ENCODE assay signal across 8 cellular contexts in genomic region chr2:233252227-233252626, GRCh38. TPM values are rescaled to one million over a fixed set of nuclear protein-coding genes. Genes with fewer than 3 reads are reported as not detected.
DNase-seq lines count a peak whose midpoint lies in the region; ATAC-seq, FAIRE-seq and TF ChIP-seq lines count a peak whose summit lies in the region.

No MANE protein-coding gene starts in this region.

- no peak overlapping the region for H3K18ac ChIP-seq in mesendoderm (ENCODE audit: low read length)

- TF ChIP-seq POLR2A in A549 (IDR thresholded peaks at IDR 0.05; ENCODE audit: low read length) (no peak), body of pancreas (IDR thresholded peaks at IDR 0.05) (no peak)

- peak overlapping the region; percentile 94 for H3K9ac ChIP-seq in mesendoderm (ENCODE audit: low read length)

- TF ChIP-seq RAD21 in A549 (conservative IDR thresholded peaks at IDR 0.05 in 1 of 2, IDR thresholded peaks at IDR 0.05 in 1 of 2): no peak

- H2AK5ac ChIP-seq in mesendoderm (ENCODE audit: low read length): no peak overlapping the region

- H3K27me3 ChIP-seq in body of pancreas: no peaks in the 10 kb centered on the region
- no peaks in the 10 kb centered on the region for H3K27me3 ChIP-seq in mesendoderm (ENCODE audit: insufficient read depth, low read length, poor library complexity)

- H3K4ac ChIP-seq in mesendoderm (ENCODE audit: low read depth, low read length): no peak overlapping the region

- no peak overlapping the region for H2BK5ac ChIP-seq in mesendoderm (ENCODE audit: low read length)

- H3K4me2 ChIP-seq in A549 (peak overlapping the region; percentile 85), mesendoderm (ENCODE audit: low read length) (peak overlapping the region; percentile 70)

- H4K8ac ChIP-seq in mesendoderm (ENCODE audit: low read depth, low read length): no peak overlapping the region

- no peak overlapping the region for H4K5ac ChIP-seq in mesendoderm (ENCODE audit: low read length)

- ATAC-seq in A549: peak in 1 of 2 experiments; percentile 4; a peak in 1 of 6 replicates
- peak; percentile 2 for ATAC-seq in HG02852 (IDR thresholded peaks at IDR 0.05; ENCODE audit: unreplicated experiment)
- ATAC-seq in body of pancreas: no peak
- no peak for ATAC-seq in GM21423 (IDR thresholded peaks at IDR 0.05; ENCODE audit: unreplicated experiment)

- POLR2A ChIA-PET in A549 (lab: Yijun Ruan, JAX): no interaction called here

- no peak overlapping the region for H3K23ac ChIP-seq in mesendoderm (ENCODE audit: low read length)

- H3K36me3 ChIP-seq in body of pancreas (replicated peaks in 1 of 2; ENCODE audit: insufficient read depth in 1 of 2, low read depth in 2 of 2) (peaks cover 0 to 2% of the 10 kb centered on the region in 2 donors), mesendoderm (ENCODE audit: control insufficient read depth, insufficient read depth, low read length) (no peaks in the 10 kb centered on the region)

- no peak for TF ChIP-seq CTCF in A549 (IDR thresholded peaks at IDR 0.05)
- TF ChIP-seq CTCF in body of pancreas (IDR thresholded peaks at IDR 0.05): no peak

- WGBS in A549 (ENCODE audit: missing lambda C conversion rate): 4% methylated on average over 18 of the region's 18 CpGs
- 1% methylated on average over 18 of the region's 18 CpGs for WGBS in body of pancreas, 2 donors
- no CpG with 5 or more reads among the region's 18 CpGs for WGBS in mesendoderm (ENCODE audit: extremely low coverage, insufficient coverage, low lambda C conversion rate)

- H3K79me2 ChIP-seq in mesendoderm (ENCODE audit: control insufficient read depth, insufficient read depth, low read length): peaks cover 26% of the 10 kb centered on the region

- TF ChIP-seq EP300 in A549 (IDR thresholded peaks at IDR 0.05): no peak

- CTCF ChIA-PET in A549 (lab: Yijun Ruan, JAX): interaction anchor here (1.0 to 5.8 kb wide), 12 partner anchors 11 to 581 kb away, joined by 3 to 49 read pairs (median 10); no protein-coding TSS in a partner anchor

- no peak overlapping the region for H2BK15ac ChIP-seq in mesendoderm (replicated peaks; ENCODE audit: low read depth)

- no peak overlapping the region for H2BK120ac ChIP-seq in mesendoderm (ENCODE audit: low read depth, low read length)

- no peak for DNase-seq in A549 (ENCODE audit: low read depth in 1 of 2, low spot score in 1 of 2)
- no peak for DNase-seq in body of pancreas
- DNase-seq in mesendoderm: peak; percentile 23
- DNase-seq in cerebellum (ENCODE audit: low spot score): no peak
- DNase-seq in NCI-H1930 (lab: John Stamatoyannopoulos, UW): no peak
- no peak for DNase-seq in D341Med (ENCODE audit: low spot score)

- H3K4me3 ChIP-seq in A549: peak overlapping the region; percentile 95
- H3K4me3 ChIP-seq in body of pancreas: peak overlapping the region; percentile 77 to 100
- peak overlapping the region; percentile 86 for H3K4me3 ChIP-seq in mesendoderm (ENCODE audit: low read length)

- intact Hi-C loops in body of pancreas (cut with DNase I): no loop called here

- FAIRE-seq in A549 (lab: Jason Lieb, UNC): no peak

- H3K27ac ChIP-seq in A549 (peak overlapping the region; percentile 91 to 99), body of pancreas (peak overlapping the region in 2 of 4 donors; percentile 84 to 92), mesendoderm (ENCODE audit: low read depth, low read length) (no peak overlapping the region)

- no peaks in the 10 kb centered on the region for H3K9me3 ChIP-seq in A549
- H3K9me3 ChIP-seq in body of pancreas: no peaks in the 10 kb centered on the region

- peak overlapping the region; percentile 98 for H3K56ac ChIP-seq in mesendoderm (ENCODE audit: low read length)

- H3K79me1 ChIP-seq in mesendoderm (ENCODE audit: low read length): peaks cover 8% of the 10 kb centered on the region

- H3K4me1 ChIP-seq in A549: peaks cover 49% of the 10 kb centered on the region
- H3K4me1 ChIP-seq in body of pancreas: peaks cover 22% of the 10 kb centered on the region
- no peaks in the 10 kb centered on the region for H3K4me1 ChIP-seq in mesendoderm (ENCODE audit: control insufficient read depth, low read depth, low read length)

TF ChIP-seq in A549, 52 proteins besides CTCF, POLR2A, EP300 and RAD21:
- TF ChIP-seq MYC (IDR thresholded peaks at IDR 0.05; ENCODE audit: borderline replicate concordance, low read length): no peak
- no peak for TF ChIP-seq FOSL2 (IDR thresholded peaks at IDR 0.05)
- TF ChIP-seq FOSL2 (CRISPR knock-in tag; IDR thresholded peaks at IDR 0.05): no peak
- no peak for TF ChIP-seq MAFK (IDR thresholded peaks at IDR 0.05; ENCODE audit: partially characterized antibody)
- TF ChIP-seq RFX5 (IDR thresholded peaks at IDR 0.05): no peak
- no peak for TF ChIP-seq HMGXB4 (CRISPR knock-in tag; IDR thresholded peaks at IDR 0.05; ENCODE audit: borderline replicate concordance)
- no peak for TF ChIP-seq ZNF302 (CRISPR knock-in tag; IDR thresholded peaks at IDR 0.05)

RNA-seq across cellular contexts. Expression of gene ATG16L1, which starts 0.8 kb away (rescaled TPM):
- polyA plus RNA-seq in A549 (2011; rRNA removed): 70.9 and 72.3 TPM in 2 replicates
- 33.9 and 40.9 TPM in 2 replicates for polyA plus RNA-seq in A549 (2012; cell fraction: cytosol; rRNA removed)
- 58.9 and 71.6 TPM in 2 replicates for polyA plus RNA-seq in A549 (2012; cell fraction: nucleus; rRNA removed)
- polyA plus RNA-seq in A549 (2017; fragmentation: RNase III; extraction: RNeasy Plus Mini Kit Qiagen cat#74134 plus additional on column Dnase treatment): 42.5 to 45.1 TPM (median 44.5 TPM) in 3 replicates
- 49.8 and 52.7 TPM in 2 replicates for polyA minus RNA-seq in A549 (2011; rRNA and poly(A)+ RNA removed)
- total RNA-seq in body of pancreas: 10 to 100 TPM; 23.7 to 29.1 TPM
- 15.4 TPM for polyA plus RNA-seq in mesendoderm (2013, experiment 1 of 2)
- polyA plus RNA-seq in mesendoderm (2013, experiment 2 of 2): 16.0 TPM
- 36.7 TPM for total RNA-seq in cerebellum

RNA-seq across cellular contexts. Expression of gene SAG, which starts 55.4 kb away (rescaled TPM):
- polyA plus RNA-seq in A549 (2011; rRNA removed) (not detected in 2 replicates), A549 (2017; fragmentation: RNase III; extraction: RNeasy Plus Mini Kit Qiagen cat#74134 plus additional on column Dnase treatment) (not detected in 3 replicates)
- polyA plus RNA-seq in A549 (2012; cell fraction: cytosol; rRNA removed): not detected in 2 replicates
- polyA plus RNA-seq in A549 (2012; cell fraction: nucleus; rRNA removed): not detected in 2 replicates
- 0.95 TPM in 1 of 2 replicates, not detected in the other for polyA minus RNA-seq in A549 (2011; rRNA and poly(A)+ RNA removed)
- total RNA-seq in body of pancreas (not detected), cerebellum (not detected)
- not detected for polyA plus RNA-seq in mesendoderm (2013, experiment 1 of 2)
- 0.18 TPM for polyA plus RNA-seq in mesendoderm (2013, experiment 2 of 2)
